27 cellular contexts compared by ENCODE assay signal in genomic region chr18:44957025-44957424, GRCh38.
"Had no signal": no experiment of that assay in that cellular context is flagged by ENCODE, and none has a peak within 500 bp of the region (broad histone marks: within the 10 kb centered on the region; RNA-seq: fewer than 3 reads in every experiment).

No MANE protein-coding gene starts in this region.

- H3K27ac Mint-ChIP-seq: activated B cell treated with CpG ODN at 0.5 μM for 24 hours; activated CD8-positive, alpha-beta T cell treated with anti-CD3 and anti-CD28 coated beads for 36 hours; activated naive CD8-positive, alpha-beta T cell; activated T-helper 17 cell treated with anti-CD3 and anti-CD28 coated beads, Interleukin-2, amount 50 U/mL, for 72 hours; T-helper 17 cell; T-helper 2 cell treated with Interferon-gamma antibody and Interleukin-4, amounts not matched to agents 5 μg/mL and 100 μg/mL, for 36 hours had no signal

- H3K4me3 ChIP-seq: colonic mucosa, esophagus squamous epithelium had no signal

- DNase-seq: activated B cell treated with CpG ODN at 0.5 μM for 24 hours; activated CD4-positive, alpha-beta T cell treated with anti-CD3 and anti-CD28 coated beads for 48 hours; activated CD4-positive, alpha-beta T cell treated with anti-CD3 and anti-CD28 coated beads, Interleukin-2, amount 50 U/mL, for 1 hour; activated CD4-positive, alpha-beta T cell treated with anti-CD3 and anti-CD28 coated beads, Interleukin-2, amount 50 U/mL, for 48 hours; activated CD8-positive, alpha-beta memory T cell treated with anti-CD3 and anti-CD28 coated beads for 24 hours; activated CD8-positive, alpha-beta T cell treated with anti-CD3 and anti-CD28 coated beads for 36 hours; activated effector memory CD4-positive, alpha-beta T cell treated with Interleukin-2 at 50 U/mL for 16 hours; activated gamma-delta T cell treated with Interleukin-2 at 50 U/mL for 16 hours; activated naive CD4-positive, alpha-beta T cell treated with anti-CD3 and anti-CD28 coated beads, Interleukin-2, amount 50 U/mL, for 16 hours; activated naive CD4-positive, alpha-beta T cell treated with Interleukin-2 at 50 U/mL for 16 hours; activated T-cell treated with anti-CD3 and anti-CD28 coated beads, Interleukin-2, amount 50 U/mL, for 4 hours; amniotic stem cell; anterior cingulate cortex; central memory CD4-positive, alpha-beta T cell; cerebellar nuclear complex; colonic mucosa; effector CD8-positive, alpha-beta T cell; esophagus squamous epithelium; head of caudate nucleus; T-helper 1 cell; T-helper 17 cell; T1000; WERI-Rb-1 had no signal

- ATAC-seq: activated CD4-positive, CD25-positive, alpha-beta regulatory T cell treated with anti-CD3 and anti-CD28 coated beads, Interleukin-2, amount 50 U/mL, for 24 hours; activated CD8-positive, alpha-beta T cell treated with anti-CD3 and anti-CD28 coated beads for 36 hours; activated T-cell treated with anti-CD3 and anti-CD28 coated beads, Interleukin-2, amount 50 U/mL, for 4 hours; activated T-helper 17 cell treated with anti-CD3 and anti-CD28 coated beads, Interleukin-2, amount 50 U/mL, for 72 hours; T-helper 17 cell had no signal

- H3K4me1 Mint-ChIP-seq: activated T-helper 17 cell treated with anti-CD3 and anti-CD28 coated beads, Interleukin-2, amount 50 U/mL, for 72 hours; T-helper 17 cell had no signal

- H3K4me3 Mint-ChIP-seq: activated B cell treated with CpG ODN at 0.5 μM for 24 hours; activated CD8-positive, alpha-beta T cell treated with anti-CD3 and anti-CD28 coated beads for 36 hours; activated naive CD8-positive, alpha-beta T cell; activated T-cell treated with anti-CD3 and anti-CD28 coated beads, Interleukin-2, amount 50 U/mL, for 4 hours; activated T-helper 17 cell treated with anti-CD3 and anti-CD28 coated beads, Interleukin-2, amount 50 U/mL, for 72 hours; T-helper 17 cell; T-helper 2 cell treated with Interferon-gamma antibody and Interleukin-4, amounts not matched to agents 5 μg/mL and 100 μg/mL, for 36 hours had no signal

- H3K36me3 Mint-ChIP-seq: activated naive CD8-positive, alpha-beta T cell had no signal

- H3K9me3 Mint-ChIP-seq: activated B cell treated with CpG ODN at 0.5 μM for 24 hours; activated CD8-positive, alpha-beta T cell treated with anti-CD3 and anti-CD28 coated beads for 36 hours; activated T-cell treated with anti-CD3 and anti-CD28 coated beads, Interleukin-2, amount 50 U/mL, for 4 hours; activated T-helper 17 cell treated with anti-CD3 and anti-CD28 coated beads, Interleukin-2, amount 50 U/mL, for 72 hours; T-helper 2 cell treated with Interferon-gamma antibody and Interleukin-4, amounts not matched to agents 5 μg/mL and 100 μg/mL, for 36 hours had no signal

- H3K27me3 Mint-ChIP-seq: activated B cell treated with CpG ODN at 0.5 μM for 24 hours; activated CD8-positive, alpha-beta T cell treated with anti-CD3 and anti-CD28 coated beads for 36 hours had no signal
